In the genomic region with DNA sequence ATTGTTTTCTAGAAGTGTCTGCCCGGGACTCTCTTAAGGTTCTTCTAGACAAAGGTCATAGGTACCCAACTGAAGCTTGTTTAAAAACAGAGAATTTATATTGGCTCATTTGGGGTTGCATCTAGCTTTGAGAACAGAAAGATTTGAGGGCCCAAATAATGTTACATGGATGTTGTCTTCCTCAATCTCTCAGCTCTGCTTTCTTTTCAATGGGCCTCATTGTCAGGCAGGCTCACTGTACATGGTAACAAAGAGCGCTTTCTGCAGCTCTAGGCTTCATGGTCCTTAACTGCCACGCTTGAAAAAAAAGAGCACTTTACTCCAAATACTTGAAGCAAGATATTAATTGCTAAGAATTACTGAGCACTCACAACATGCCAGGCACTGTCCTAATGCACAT, we compare ENCODE assay signal across 11 cellular contexts.
"Had no signal": no experiment of that assay in that cellular context is flagged by ENCODE, and none has a peak within 500 bp of the region (broad histone marks: within the 10 kb centered on the region; RNA-seq: fewer than 3 reads in every experiment).

No MANE protein-coding gene starts in this region.

- H3K27ac ChIP-seq: coronary artery, skin epidermis, thyroid gland had no signal

- H3K4me3 ChIP-seq: coronary artery, skin epidermis, thyroid gland had no signal

- H3K4me3 Mint-ChIP-seq: activated CD4-positive, alpha-beta memory T cell treated with anti-CD3 and anti-CD28 coated beads for 36 hours; activated naive CD8-positive, alpha-beta T cell treated with anti-CD3 and anti-CD28 coated beads, Interleukin-2, amount 50 U/mL, for 24 hours; activated T-cell treated with anti-CD3 and anti-CD28 coated beads, Interleukin-2, amount 50 U/mL, for 72 hours; effector memory CD8-positive, alpha-beta T cell; immature natural killer cell; natural killer cell treated with Interleukin-12 subunit alpha and Interleukin-12 subunit beta and Interleukin-15 and Interleukin-18, amount 100 ng/mL, for 72 hours; stimulated activated naive CD8-positive, alpha-beta T cell treated with anti-CD3 and anti-CD28 coated beads, Interleukin-15, amount 100 ng/mL, for 72 hours had no signal

- H3K36me3 Mint-ChIP-seq: activated CD4-positive, alpha-beta memory T cell treated with anti-CD3 and anti-CD28 coated beads for 36 hours; immature natural killer cell; natural killer cell treated with Interleukin-12 subunit alpha and Interleukin-12 subunit beta and Interleukin-15 and Interleukin-18, amount 100 ng/mL, for 72 hours had no signal

- H3K9me3 Mint-ChIP-seq: activated CD4-positive, alpha-beta memory T cell treated with anti-CD3 and anti-CD28 coated beads for 36 hours; activated T-cell treated with anti-CD3 and anti-CD28 coated beads, Interleukin-2, amount 50 U/mL, for 72 hours; immature natural killer cell; natural killer cell treated with Interleukin-12 subunit alpha and Interleukin-12 subunit beta and Interleukin-15 and Interleukin-18, amount 100 ng/mL, for 72 hours had no signal

- H3K9me3 ChIP-seq: thyroid gland had no signal

- DNase-seq: activated CD4-positive, alpha-beta memory T cell treated with anti-CD3 and anti-CD28 coated beads for 36 hours; activated naive CD8-positive, alpha-beta T cell treated with anti-CD3 and anti-CD28 coated beads, Interleukin-2, amount 50 U/mL, for 24 hours; activated T-cell treated with anti-CD3 and anti-CD28 coated beads, Interleukin-2, amount 50 U/mL, for 72 hours; effector memory CD8-positive, alpha-beta T cell; immature natural killer cell; stimulated activated CD4-positive, alpha-beta T cell treated with anti-CD3 and anti-CD28 coated beads, Interleukin-4, amount 100 ng/mL, for 4 hours; stimulated activated naive CD8-positive, alpha-beta T cell treated with anti-CD3 and anti-CD28 coated beads, Interleukin-15, amount 100 ng/mL, for 72 hours; thyroid gland had no signal

- H3K27me3 ChIP-seq: thyroid gland had no signal

- H3K27ac Mint-ChIP-seq: activated CD4-positive, alpha-beta memory T cell treated with anti-CD3 and anti-CD28 coated beads for 36 hours; activated naive CD8-positive, alpha-beta T cell treated with anti-CD3 and anti-CD28 coated beads, Interleukin-2, amount 50 U/mL, for 24 hours; activated T-cell treated with anti-CD3 and anti-CD28 coated beads, Interleukin-2, amount 50 U/mL, for 72 hours; immature natural killer cell; natural killer cell treated with Interleukin-12 subunit alpha and Interleukin-12 subunit beta and Interleukin-15 and Interleukin-18, amount 100 ng/mL, for 72 hours; stimulated activated naive CD8-positive, alpha-beta T cell treated with anti-CD3 and anti-CD28 coated beads, Interleukin-15, amount 100 ng/mL, for 72 hours had no signal

- H3K4me1 Mint-ChIP-seq: immature natural killer cell; stimulated activated naive CD8-positive, alpha-beta T cell treated with anti-CD3 and anti-CD28 coated beads, Interleukin-15, amount 100 ng/mL, for 72 hours had no signal

- H3K36me3 ChIP-seq: thyroid gland had no signal
